In the genomic region with DNA sequence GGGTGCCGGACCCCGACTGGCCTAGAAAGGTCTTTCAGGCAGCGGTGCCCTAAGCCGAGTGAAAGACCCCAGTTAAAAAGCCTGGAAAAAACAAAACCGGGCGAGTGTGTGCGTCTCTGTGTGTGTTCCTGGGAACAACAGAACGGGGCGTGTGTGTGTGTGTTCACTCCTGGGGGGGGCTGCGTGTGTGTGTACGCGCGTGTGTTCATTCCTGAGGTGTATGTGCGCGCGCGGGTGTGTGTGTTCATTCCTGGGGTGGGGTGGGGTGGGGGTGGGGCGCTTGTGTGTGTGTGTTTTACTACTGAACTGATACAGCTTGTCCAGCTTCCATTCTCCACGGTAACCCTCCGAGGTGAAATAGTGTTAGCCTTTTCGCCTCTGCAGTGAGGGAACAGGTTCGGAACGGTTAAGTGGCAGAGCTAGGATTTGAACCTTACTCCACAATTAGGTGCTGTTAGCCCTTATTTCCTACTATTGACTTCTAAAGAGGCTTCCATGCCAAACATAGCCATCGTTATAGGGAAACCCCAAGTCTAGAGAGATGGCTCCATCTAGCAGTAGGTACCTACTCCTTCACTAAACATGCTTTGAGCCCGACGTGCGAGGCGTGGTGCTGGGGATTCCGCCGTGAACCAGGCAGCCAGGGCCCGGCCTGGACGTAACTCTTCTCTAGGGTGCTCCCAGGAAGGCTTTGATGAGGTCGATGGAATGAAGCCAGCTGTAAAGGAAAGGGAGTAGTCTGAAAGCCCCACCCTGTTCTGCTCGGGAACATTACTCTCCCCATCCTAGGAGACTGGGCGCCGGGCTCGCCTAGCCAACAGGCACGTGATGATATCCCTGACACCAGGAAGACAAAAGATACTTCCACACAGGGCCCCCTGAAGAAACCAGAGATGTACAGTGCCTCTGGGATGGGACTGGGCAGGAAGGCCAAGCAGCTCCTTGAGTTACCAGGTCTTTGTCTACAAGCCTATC, we compare ENCODE assay signal across 8 cellular contexts. TPM values are rescaled to one million over a fixed set of nuclear protein-coding genes. Genes with fewer than 3 reads are reported as not detected.
DNase-seq lines count a peak whose midpoint lies in the region; ATAC-seq, FAIRE-seq and TF ChIP-seq lines count a peak whose summit lies in the region.

No MANE protein-coding gene starts in this region.

- 12 to 17% (median 14%) methylated on average over 32 to 38 of the region's 38 CpGs for whole genome bisulfite sequencing in heart left ventricle, 4 donors
- WGBS in pancreas, 2 donors: 8 to 11% methylated on average over 38 of the region's 38 CpGs

- H3K27me3 ChIP-seq in adipocyte (replicated peaks; ENCODE audit: control insufficient read depth, insufficient read depth, low read length) (no peaks in the 10 kb centered on the region), heart left ventricle (no peaks in the 10 kb centered on the region), pancreas (no peaks in the 10 kb centered on the region)

- peaks cover 6% of the 10 kb centered on the region for H3K36me3 ChIP-seq in adipocyte (ENCODE audit: control insufficient read depth, insufficient read depth, low read length, severe bottlenecking)
- peaks cover 0 to 14% (median 11%) of the 10 kb centered on the region in 9 donors for H3K36me3 ChIP-seq in heart left ventricle
- peaks cover 0 to under 1% (median 0%) of the 10 kb centered on the region in 3 donors for H3K36me3 ChIP-seq in pancreas

- H3K9ac ChIP-seq in adipocyte (ENCODE audit: low read length): peak overlapping the region; percentile 99

- peaks cover 16% of the 10 kb centered on the region for H3K4me1 Mint-ChIP-seq in activated CD4-positive, alpha-beta T cell treated with anti-CD3 and anti-CD28 coated beads, Interleukin-2, amount 10 ng/mL, durations not matched to agents 24 days and 14 days

- no peak for TF ChIP-seq POLR2A in heart left ventricle (IDR thresholded peaks at IDR 0.05)

- TF ChIP-seq CTCF in heart left ventricle (IDR thresholded peaks at IDR 0.05): peak in 1 of 12 donors; percentile 7
- no peak for TF ChIP-seq CTCF in pancreas (IDR thresholded peaks at IDR 0.05)

- peaks cover 4% of the 10 kb centered on the region for H3K27me3 Mint-ChIP-seq in activated CD4-positive, alpha-beta T cell treated with anti-CD3 and anti-CD28 coated beads, Interleukin-2, amount 10 ng/mL, durations not matched to agents 24 days and 14 days

- no peak for DNase-seq in activated CD4-positive, alpha-beta T cell treated with anti-CD3 and anti-CD28 coated beads, Interleukin-2, amount 10 ng/mL, durations not matched to agents 24 days and 14 days
- no peak for DNase-seq in activated CD4-positive, alpha-beta T cell treated with anti-CD3 and anti-CD28 coated beads for 1 hour
- DNase-seq in NCI-H460 (ENCODE audit: extremely low read depth, low read depth): peak; percentile 63
- peak; percentile 84 for DNase-seq in adipocyte (ENCODE audit: low read depth)
- peak in 4 of 5 donors; percentile 10 to 74 (median 33) for DNase-seq in heart left ventricle
- DNase-seq in pancreas: peak in 5 of 6 donors; percentile 22 to 65 (median 58)
- DNase-seq in RCC 7860 (ENCODE audit: low spot score): no peak

- intact Hi-C loops in activated CD4-positive, alpha-beta T cell treated with anti-CD3 and anti-CD28 coated beads, Interleukin-2, amount 10 ng/mL, durations not matched to agents 24 days and 14 days (cut with micrococcal nuclease): loop anchor here (1.0 to 5.0 kb wide), 3 partner anchors 195 to 1125 kb away; a partner anchor contains a TSS
- intact Hi-C loops in heart left ventricle (cut with DNase I) (loop anchor here in 6 of 10 donors (2.0 to 5.0 kb wide), 4 partner anchors 49 to 350 kb away; a partner anchor contains a TSS), pancreas (cut with DNase I) (no loop called here)

- peak overlapping the region; percentile 93 for H3K4me3 Mint-ChIP-seq in activated CD4-positive, alpha-beta T cell treated with anti-CD3 and anti-CD28 coated beads, Interleukin-2, amount 10 ng/mL, durations not matched to agents 24 days and 14 days

- ATAC-seq in HG02938 (IDR thresholded peaks at IDR 0.05; ENCODE audit: unreplicated experiment): peak; percentile 25
- peak; percentile 21 to 70 (median 56) for ATAC-seq in heart left ventricle
- peak; percentile 59 to 73 (median 70) for ATAC-seq in pancreas

- peaks cover 14% of the 10 kb centered on the region for H3K36me3 Mint-ChIP-seq in activated CD4-positive, alpha-beta T cell treated with anti-CD3 and anti-CD28 coated beads, Interleukin-2, amount 10 ng/mL, durations not matched to agents 24 days and 14 days (ENCODE audit: low read depth)

- peak overlapping the region; percentile 86 for H3K4me3 ChIP-seq in adipocyte (ENCODE audit: low read length)
- peak overlapping the region; percentile 70 to 99 (median 96) for H3K4me3 ChIP-seq in heart left ventricle
- H3K4me3 ChIP-seq in pancreas: peak overlapping the region; percentile 85 to 98 (median 93)

- H3K27ac ChIP-seq in heart left ventricle: peak overlapping the region; percentile 95 to 100 (median 100)
- peak overlapping the region; percentile 100 for H3K27ac ChIP-seq in pancreas

- H3K9me3 ChIP-seq in adipocyte (ENCODE audit: control insufficient read depth, low read length): no peaks in the 10 kb centered on the region
- no peaks in the 10 kb centered on the region for H3K9me3 ChIP-seq in heart left ventricle
- no peaks in the 10 kb centered on the region for H3K9me3 ChIP-seq in pancreas

- no peaks in the 10 kb centered on the region for H3K9me3 Mint-ChIP-seq in activated CD4-positive, alpha-beta T cell treated with anti-CD3 and anti-CD28 coated beads, Interleukin-2, amount 10 ng/mL, durations not matched to agents 24 days and 14 days

- peaks cover 25% of the 10 kb centered on the region for H3K4me1 ChIP-seq in adipocyte (ENCODE audit: control insufficient read depth, insufficient read depth, low read length)
- H3K4me1 ChIP-seq in heart left ventricle: peaks cover 3 to 40% (median 19%) of the 10 kb centered on the region in 12 donors
- H3K4me1 ChIP-seq in pancreas: peaks cover 4 to 22% (median 14%) of the 10 kb centered on the region in 3 donors

- peak overlapping the region; percentile 97 for H3K27ac Mint-ChIP-seq in activated CD4-positive, alpha-beta T cell treated with anti-CD3 and anti-CD28 coated beads, Interleukin-2, amount 10 ng/mL, durations not matched to agents 24 days and 14 days

- FAIRE-seq in pancreas (lab: Jason Lieb, UNC) (no peak), RCC 7860 (lab: Jason Lieb, UNC) (no peak)

RNA-seq across cellular contexts. Expression of a gene that starts 0.7 kb away (rescaled TPM):
- total RNA-seq in activated CD4-positive, alpha-beta T cell treated with anti-CD3 and anti-CD28 coated beads, Interleukin-2, amount 10 ng/mL, durations not matched to agents 24 days and 14 days: 266 and 289 TPM in 2 replicates
- total RNA-seq in NCI-H460 (2014; rRNA removed; shearing (Covaris generic)): 412 and 435 TPM in 2 replicates
- 282 and 326 TPM in 2 replicates for polyA plus RNA-seq in NCI-H460 (2014; cell fraction: nucleus; rRNA removed)
- 100 to 1,000 TPM; 290 to 533 (median 459) TPM for total RNA-seq in heart left ventricle
- polyA plus RNA-seq in heart left ventricle: 1,000 to 10,000 TPM in 1 of 2 donors, 100 to 1,000 TPM in 1; 175 to 1,085 TPM
- total RNA-seq in pancreas: 100 to 1,000 TPM in 3 of 6 donors, 10 to 100 TPM in 3; 76.3 to 142 (median 97.6) TPM
- polyA plus RNA-seq in pancreas: 100 to 1,000 TPM in 1 of 2 donors, 10 to 100 TPM in 1; 67.5 to 252 TPM

RNA-seq across cellular contexts. Expression of a gene that starts 48.4 kb away (rescaled TPM):
- total RNA-seq in activated CD4-positive, alpha-beta T cell treated with anti-CD3 and anti-CD28 coated beads, Interleukin-2, amount 10 ng/mL, durations not matched to agents 24 days and 14 days: 177 and 199 TPM in 2 replicates
- 111 and 172 TPM in 2 replicates for total RNA-seq in NCI-H460 (2014; rRNA removed; shearing (Covaris generic))
- polyA plus RNA-seq in NCI-H460 (2014; cell fraction: nucleus; rRNA removed): 146 and 207 TPM in 2 replicates
- total RNA-seq in heart left ventricle (100 to 1,000 TPM; 143 to 219 (median 180) TPM), pancreas (10 to 100 TPM; 34.3 to 59.2 (median 53.0) TPM)
- polyA plus RNA-seq in heart left ventricle (100 to 1,000 TPM in 1 of 2 donors, 10 to 100 TPM in 1; 59.7 to 157 TPM), pancreas (10 to 100 TPM; 13.5 to 29.5 TPM)

Comparison
In these comparisons a context has a peak if more than half of its experiments do, and no peak if none do; other contexts are left out.
1. DNase-seq: peak in NCI-H460 (single experiment), adipocyte (single experiment), heart left ventricle (4 of 5) and pancreas (5 of 6); none in activated CD4-positive, alpha-beta T cell treated with anti-CD3 and anti-CD28 coated beads, Interleukin-2, amount 10 ng/mL, durations not matched to agents 24 days and 14 days (single experiment), activated CD4-positive, alpha-beta T cell treated with anti-CD3 and anti-CD28 coated beads for 1 hour (single experiment) and RCC 7860 (single experiment).
2. intact Hi-C loops: an anchor here in activated CD4-positive, alpha-beta T cell treated with anti-CD3 and anti-CD28 coated beads, Interleukin-2, amount 10 ng/mL, durations not matched to agents 24 days and 14 days (1.0 to 5.0 kb wide) and heart left ventricle (2.0 to 5.0 kb wide); none called in pancreas.
3. Peak in every context shown above with its lines, with median percentiles within 50 percentile points of each other: ATAC-seq and H3K4me3 ChIP-seq.